In genomic region chr2:26313446-26313845, GRCh38 we compare ENCODE assay signal across 43 cellular contexts. TPM values are rescaled to one million over a fixed set of nuclear protein-coding genes. Genes with fewer than 3 reads are reported as not detected.
"Had no signal": no experiment of that assay in that cellular context is flagged by ENCODE, and none has a peak within 500 bp of the region (broad histone marks: within the 10 kb centered on the region; RNA-seq: fewer than 3 reads in every experiment).

No MANE protein-coding gene starts in this region.

- H3K9me3 Mint-ChIP-seq: activated CD4-positive, alpha-beta memory T cell treated with anti-CD3 and anti-CD28 coated beads, Interleukin-2, amount 10 ng/mL, durations not matched to agents 7 days and 5 days; activated naive CD8-positive, alpha-beta T cell treated with anti-CD3 and anti-CD28 coated beads, Interleukin-2, amount 10 ng/mL, durations not matched to agents 7 days and 5 days; activated T-cell treated with anti-CD3 and anti-CD28 coated beads, Interleukin-2, amount 50 U/mL, for 72 hours; activated T-helper 17 cell treated with anti-CD3 and anti-CD28 coated beads, Interleukin-2, amount 50 U/mL, for 72 hours; T-cell had no signal

- H3K9me3 ChIP-seq: adrenal gland, body of pancreas, MG63 had no signal

- H3K27me3 ChIP-seq: adrenal gland, body of pancreas, MG63 had no signal

- DNase-seq: activated CD4-positive, alpha-beta memory T cell treated with anti-CD3 and anti-CD28 coated beads, Interleukin-2, amount 10 ng/mL, durations not matched to agents 7 days and 5 days; activated CD4-positive, alpha-beta T cell treated with anti-CD3 and anti-CD28 coated beads for 1 hour; activated CD4-positive, alpha-beta T cell treated with anti-CD3 and anti-CD28 coated beads for 48 hours; activated CD4-positive, CD25-positive, alpha-beta regulatory T cell; activated CD8-positive, alpha-beta memory T cell treated with anti-CD3 and anti-CD28 coated beads for 24 hours; activated CD8-positive, alpha-beta memory T cell treated with anti-CD3 and anti-CD28 coated beads, Interleukin-2, amount 10 ng/mL, durations not matched to agents 7 days and 5 days; activated CD8-positive, alpha-beta memory T cell treated with anti-CD3 and anti-CD28 coated beads, Interleukin-2, amount 50 U/mL, for 48 hours; activated effector memory CD4-positive, alpha-beta T cell treated with anti-CD3 and anti-CD28 coated beads, Interleukin-2, amount 50 U/mL, for 16 hours; activated naive CD4-positive, alpha-beta T cell; activated naive CD4-positive, alpha-beta T cell treated with anti-CD3 and anti-CD28 coated beads, Interleukin-2, amount 50 U/mL, for 16 hours; activated naive CD8-positive, alpha-beta T cell treated with anti-CD3 and anti-CD28 coated beads, Interleukin-2, amount 10 ng/mL, durations not matched to agents 7 days and 5 days; activated T-cell treated with anti-CD3 and anti-CD28 coated beads, Interleukin-2, amount 50 U/mL, for 72 hours; adrenal gland; body of pancreas; cerebellar nuclear complex; Kasumi-1; KG1; MG63; NCI-H1048; NCI-H1105 treated with DMSO at 0.1 percent for 48 hours; NCI-H1436; NCI-H1694; NCI-H2029; NCI-H2107; NCI-H2171; NCI-H510A; NCI-H526; NCI-H748 treated with DMSO at 0.1 percent for 48 hours; NK-92 treated with Interleukin-12 subunit alpha and Interleukin-12 subunit beta, amount 100 ng/mL, for 24 hours; PC-9; SIG-M5; T-cell; T-helper 17 cell; T-helper 9 cell had no signal

- H3K4me3 Mint-ChIP-seq: activated CD4-positive, alpha-beta memory T cell treated with anti-CD3 and anti-CD28 coated beads, Interleukin-2, amount 10 ng/mL, durations not matched to agents 7 days and 5 days; activated CD8-positive, alpha-beta memory T cell treated with anti-CD3 and anti-CD28 coated beads, Interleukin-2, amount 10 ng/mL, durations not matched to agents 7 days and 5 days; activated naive CD8-positive, alpha-beta T cell treated with anti-CD3 and anti-CD28 coated beads, Interleukin-2, amount 10 ng/mL, durations not matched to agents 7 days and 5 days; activated T-cell treated with anti-CD3 and anti-CD28 coated beads, Interleukin-2, amount 50 U/mL, for 72 hours; activated T-helper 17 cell treated with anti-CD3 and anti-CD28 coated beads, Interleukin-2, amount 50 U/mL, for 72 hours; T-cell; T-helper 17 cell had no signal

- H3K27ac ChIP-seq: adrenal gland, body of pancreas, PC-9, RWPE1, WERI-Rb-1 had no signal

- H3K4me3 ChIP-seq: adrenal gland, body of pancreas, MG63, PC-9 had no signal

- H3K4me1 ChIP-seq: adrenal gland, body of pancreas had no signal

- FAIRE-seq: astrocyte, RCC 7860 had no signal

- H3K27ac Mint-ChIP-seq: activated CD4-positive, alpha-beta memory T cell treated with anti-CD3 and anti-CD28 coated beads, Interleukin-2, amount 10 ng/mL, durations not matched to agents 7 days and 5 days; activated CD8-positive, alpha-beta memory T cell treated with anti-CD3 and anti-CD28 coated beads, Interleukin-2, amount 10 ng/mL, durations not matched to agents 7 days and 5 days; activated naive CD8-positive, alpha-beta T cell treated with anti-CD3 and anti-CD28 coated beads, Interleukin-2, amount 10 ng/mL, durations not matched to agents 7 days and 5 days; activated T-cell treated with anti-CD3 and anti-CD28 coated beads, Interleukin-2, amount 50 U/mL, for 72 hours; activated T-helper 17 cell treated with anti-CD3 and anti-CD28 coated beads, Interleukin-2, amount 50 U/mL, for 72 hours; T-cell; T-helper 17 cell had no signal

- H3K27me3 Mint-ChIP-seq: activated CD8-positive, alpha-beta memory T cell treated with anti-CD3 and anti-CD28 coated beads, Interleukin-2, amount 10 ng/mL, durations not matched to agents 7 days and 5 days; activated naive CD8-positive, alpha-beta T cell treated with anti-CD3 and anti-CD28 coated beads, Interleukin-2, amount 10 ng/mL, durations not matched to agents 7 days and 5 days; activated T-helper 17 cell treated with anti-CD3 and anti-CD28 coated beads, Interleukin-2, amount 50 U/mL, for 72 hours; T-cell; T-helper 17 cell had no signal

- H2AFZ ChIP-seq: PC-9 had no signal

- ATAC-seq: activated CD8-positive, alpha-beta memory T cell treated with anti-CD3 and anti-CD28 coated beads, Interleukin-2, amount 10 ng/mL, durations not matched to agents 7 days and 5 days; activated T-cell treated with anti-CD3 and anti-CD28 coated beads, Interleukin-2, amount 50 U/mL, for 72 hours; activated T-helper 17 cell treated with anti-CD3 and anti-CD28 coated beads, Interleukin-2, amount 50 U/mL, for 72 hours; body of pancreas; Right ventricle myocardium inferior; SK-N-SH treated with all-trans-retinoic acid at 6 μM for 48 hours; T-cell; T-helper 17 cell had no signal

- H3K4me2 ChIP-seq: PC-9 had no signal

- H3K36me3 Mint-ChIP-seq: activated CD8-positive, alpha-beta memory T cell treated with anti-CD3 and anti-CD28 coated beads, Interleukin-2, amount 10 ng/mL, durations not matched to agents 7 days and 5 days; activated naive CD8-positive, alpha-beta T cell treated with anti-CD3 and anti-CD28 coated beads, Interleukin-2, amount 10 ng/mL, durations not matched to agents 7 days and 5 days had no signal

- H3K36me3 ChIP-seq: adrenal gland, MG63, WERI-Rb-1 had no signal

- H3K4me1 Mint-ChIP-seq: activated CD4-positive, alpha-beta memory T cell treated with anti-CD3 and anti-CD28 coated beads, Interleukin-2, amount 10 ng/mL, durations not matched to agents 7 days and 5 days; activated CD8-positive, alpha-beta memory T cell treated with anti-CD3 and anti-CD28 coated beads, Interleukin-2, amount 10 ng/mL, durations not matched to agents 7 days and 5 days; activated naive CD8-positive, alpha-beta T cell treated with anti-CD3 and anti-CD28 coated beads, Interleukin-2, amount 10 ng/mL, durations not matched to agents 7 days and 5 days; activated T-helper 17 cell treated with anti-CD3 and anti-CD28 coated beads, Interleukin-2, amount 50 U/mL, for 72 hours; T-cell had no signal

RNA-seq across cellular contexts. Expression of gene ADGRF3, which starts 33.1 kb away (rescaled TPM):
- total RNA-seq: body of pancreas, bronchial epithelial cell, SK-MEL-5 had no signal
